Comparison of ENCODE assay signal across 21 cellular contexts in genomic region chr1:181783208-181783607, GRCh38.
"Had no signal": no experiment of that assay in that cellular context is flagged by ENCODE, and none has a peak within 500 bp of the region (broad histone marks: within the 10 kb centered on the region; RNA-seq: fewer than 3 reads in every experiment).

No MANE protein-coding gene starts in this region.

- H3K36me3 ChIP-seq: esophagus squamous epithelium, lower lobe of right lung, right lobe of liver, thoracic aorta, tibial nerve, upper lobe of left lung had no signal

- H3K9me3 Mint-ChIP-seq: stimulated activated naive CD8-positive, alpha-beta T cell treated with anti-CD3 and anti-CD28 coated beads, Interleukin-15, Interleukin-2, amounts not matched to agents 100 ng/mL and 50 ng/mL, for 24 hours had no signal

- H3K4me1 Mint-ChIP-seq: natural killer cell; stimulated activated naive B cell treated with anti-CD40 and anti-IgM and Interleukin-4, amounts not matched to agents 10 μg/mL and 1 μg/mL and 100 μg/mL, for 72 hours had no signal

- H3K4me3 ChIP-seq: dorsolateral prefrontal cortex, esophagus squamous epithelium, lower lobe of right lung, right lobe of liver, thoracic aorta, tibial nerve, upper lobe of left lung had no signal

- H3K36me3 Mint-ChIP-seq: natural killer cell; stimulated activated naive B cell treated with anti-CD40 and anti-IgM and Interleukin-4, amounts not matched to agents 10 μg/mL and 1 μg/mL and 100 μg/mL, for 72 hours had no signal

- H3K4me3 Mint-ChIP-seq: natural killer cell; stimulated activated naive B cell treated with anti-CD40 and anti-IgM and Interleukin-4, amounts not matched to agents 10 μg/mL and 1 μg/mL and 100 μg/mL, for 72 hours; stimulated activated naive CD8-positive, alpha-beta T cell treated with anti-CD3 and anti-CD28 coated beads, Interleukin-15, Interleukin-2, amounts not matched to agents 100 ng/mL and 50 ng/mL, for 24 hours had no signal

- H3K27me3 ChIP-seq: dorsolateral prefrontal cortex, esophagus squamous epithelium, right lobe of liver, tibial nerve, upper lobe of left lung had no signal

- DNase-seq: central memory CD4-positive, alpha-beta T cell; dorsolateral prefrontal cortex; effector CD4-positive, alpha-beta T cell; esophagus squamous epithelium; foreskin melanocyte; glutamatergic neuron; left ventricle myocardium superior; lower lobe of right lung; natural killer cell; nucleus accumbens; posterior cingulate gyrus; retina; right lobe of liver; small intestine; stimulated activated CD4-positive, alpha-beta T cell treated with anti-CD3 and anti-CD28 coated beads, Interleukin-15, amount 100 ng/mL, for 24 hours; stimulated activated CD4-positive, alpha-beta T cell treated with anti-CD3 and anti-CD28 coated beads, Interleukin-2, amount 100 ng/mL, for 48 hours; stimulated activated naive B cell treated with anti-CD40 and anti-IgM and Interleukin-4, amounts not matched to agents 10 μg/mL and 1 μg/mL and 100 μg/mL, for 72 hours; upper lobe of left lung had no signal

- H3K4me1 ChIP-seq: lower lobe of right lung, tibial nerve, upper lobe of left lung had no signal

- ATAC-seq: left ventricle myocardium superior; lower lobe of right lung; natural killer cell; right lobe of liver; stimulated activated naive B cell treated with anti-CD40 and anti-IgM and Interleukin-4, amounts not matched to agents 10 μg/mL and 1 μg/mL and 100 μg/mL, for 72 hours had no signal

- H3K9me3 ChIP-seq: esophagus squamous epithelium, lower lobe of right lung, right lobe of liver, thoracic aorta, tibial nerve, upper lobe of left lung had no signal

- H3K27ac ChIP-seq: dorsolateral prefrontal cortex, lower lobe of right lung, right lobe of liver, thoracic aorta, tibial nerve, upper lobe of left lung had no signal

- H3K27ac Mint-ChIP-seq: natural killer cell; stimulated activated naive B cell treated with anti-CD40 and anti-IgM and Interleukin-4, amounts not matched to agents 10 μg/mL and 1 μg/mL and 100 μg/mL, for 72 hours; stimulated activated naive CD8-positive, alpha-beta T cell treated with anti-CD3 and anti-CD28 coated beads, Interleukin-15, Interleukin-2, amounts not matched to agents 100 ng/mL and 50 ng/mL, for 24 hours had no signal
